ENCODE assay signal across 8 cellular contexts in genomic region chr19:45094158-45094557, GRCh38. TPM values are rescaled to one million over a fixed set of nuclear protein-coding genes. Genes with fewer than 3 reads are reported as not detected.
DNase-seq lines count a peak whose midpoint lies in the region; ATAC-seq lines count a peak whose summit lies in the region.

No MANE protein-coding gene starts in this region.

- peaks cover 29% of the 10 kb centered on the region for H3K36me3 Mint-ChIP-seq in activated CD4-positive, alpha-beta T cell treated with anti-CD3 and anti-CD28 coated beads, Interleukin-2, amount 10 ng/mL, durations not matched to agents 7 days and 5 days (ENCODE audit: low read depth)
- H3K36me3 Mint-ChIP-seq in activated CD8-positive, alpha-beta T cell treated with anti-CD3 and anti-CD28 coated beads, Interleukin-2, amount 10 ng/mL, durations not matched to agents 7 days and 5 days (ENCODE audit: low read depth) = peaks cover 42% of the 10 kb centered on the region
- peaks cover 4 to 5% (median 5%) of the 10 kb centered on the region in 3 donors for H3K36me3 Mint-ChIP-seq in immature natural killer cell

- no peaks in the 10 kb centered on the region for H3K27me3 Mint-ChIP-seq in activated CD4-positive, alpha-beta T cell treated with anti-CD3 and anti-CD28 coated beads, Interleukin-2, amount 10 ng/mL, durations not matched to agents 7 days and 5 days
- no peaks in the 10 kb centered on the region for H3K27me3 Mint-ChIP-seq in activated CD8-positive, alpha-beta T cell treated with anti-CD3 and anti-CD28 coated beads, Interleukin-2, amount 10 ng/mL, durations not matched to agents 7 days and 5 days (ENCODE audit: low read depth)
- H3K27me3 Mint-ChIP-seq in immature natural killer cell (ENCODE audit: low read depth in 3 of 3) = peaks cover 8 to 16% (median 12%) of the 10 kb centered on the region in 3 donors

- H3K4me3 Mint-ChIP-seq in activated CD4-positive, alpha-beta T cell treated with anti-CD3 and anti-CD28 coated beads, Interleukin-2, amount 10 ng/mL, durations not matched to agents 7 days and 5 days = peak overlapping the region; percentile 87
- peak overlapping the region; percentile 83 for H3K4me3 Mint-ChIP-seq in activated CD8-positive, alpha-beta T cell treated with anti-CD3 and anti-CD28 coated beads, Interleukin-2, amount 10 ng/mL, durations not matched to agents 7 days and 5 days
- peak overlapping the region; percentile 91 to 98 (median 95) for H3K4me3 Mint-ChIP-seq in immature natural killer cell

- peaks cover 2% of the 10 kb centered on the region for H3K9me3 Mint-ChIP-seq in activated CD4-positive, alpha-beta T cell treated with anti-CD3 and anti-CD28 coated beads, Interleukin-2, amount 10 ng/mL, durations not matched to agents 7 days and 5 days
- H3K9me3 Mint-ChIP-seq in activated CD8-positive, alpha-beta T cell treated with anti-CD3 and anti-CD28 coated beads, Interleukin-2, amount 10 ng/mL, durations not matched to agents 7 days and 5 days (ENCODE audit: insufficient read depth) = no peaks in the 10 kb centered on the region
- H3K9me3 Mint-ChIP-seq in immature natural killer cell = no peaks in the 10 kb centered on the region

- H3K9me3 ChIP-seq in stomach smooth muscle (ENCODE audit: control insufficient read depth in 2 of 2, low read length in 2 of 2) = no peaks in the 10 kb centered on the region

- peak overlapping the region; percentile 73 to 93 for H3K4me3 ChIP-seq in stomach smooth muscle (ENCODE audit: low read length in 2 of 2)

- no peak overlapping the region for H3K27ac ChIP-seq in stomach smooth muscle (ENCODE audit: low read length)

- peak overlapping the region in 1 of 2 donors; percentile 72 for H3K9ac ChIP-seq in stomach smooth muscle (ENCODE audit: low read length in 2 of 2)

- peaks cover 72% of the 10 kb centered on the region for H3K4me1 Mint-ChIP-seq in activated CD4-positive, alpha-beta T cell treated with anti-CD3 and anti-CD28 coated beads, Interleukin-2, amount 10 ng/mL, durations not matched to agents 7 days and 5 days
- peaks cover 70% of the 10 kb centered on the region for H3K4me1 Mint-ChIP-seq in activated CD8-positive, alpha-beta T cell treated with anti-CD3 and anti-CD28 coated beads, Interleukin-2, amount 10 ng/mL, durations not matched to agents 7 days and 5 days (ENCODE audit: low read depth)
- peaks cover 77 to 78% of the 10 kb centered on the region in 2 donors for H3K4me1 Mint-ChIP-seq in immature natural killer cell

- POLR2A ChIA-PET in activated CD4-positive, alpha-beta T cell treated with anti-CD3 and anti-CD28 coated beads, Interleukin-2, amount 10 ng/mL, durations not matched to agents 7 days and 5 days (lab: Charles Lee) = no interaction called here
- POLR2A ChIA-PET in activated CD8-positive, alpha-beta T cell treated with anti-CD3 and anti-CD28 coated beads, Interleukin-2, amount 10 ng/mL, durations not matched to agents 7 days and 5 days (lab: Charles Lee) = no interaction called here

- CTCF ChIA-PET in activated CD4-positive, alpha-beta T cell treated with anti-CD3 and anti-CD28 coated beads, Interleukin-2, amount 10 ng/mL, durations not matched to agents 7 days and 5 days (lab: Charles Lee) = no interaction called here
- CTCF ChIA-PET in activated CD8-positive, alpha-beta T cell treated with anti-CD3 and anti-CD28 coated beads, Interleukin-2, amount 10 ng/mL, durations not matched to agents 7 days and 5 days (lab: Charles Lee) = interaction anchor here (1.1 kb wide), 1 partner anchor 14 kb away, joined by 3 read pairs; no protein-coding TSS in a partner anchor

- no peak for DNase-seq in activated CD4-positive, alpha-beta T cell treated with anti-CD3 and anti-CD28 coated beads, Interleukin-2, amount 10 ng/mL, durations not matched to agents 7 days and 5 days
- DNase-seq in activated CD4-positive, alpha-beta T cell treated with anti-CD3 and anti-CD28 coated beads, Interleukin-2, amount 50 U/mL, for 1 hour = no peak
- DNase-seq in activated CD8-positive, alpha-beta T cell treated with anti-CD3 and anti-CD28 coated beads, Interleukin-2, amount 10 ng/mL, durations not matched to agents 7 days and 5 days = no peak
- DNase-seq in immature natural killer cell = no peak
- no peak for DNase-seq in germinal center (ENCODE audit: low spot score)
- DNase-seq in NCI-H2227 treated with DMSO at 0.1 percent for 48 hours (lab: John Stamatoyannopoulos, UW) = no peak

- peaks cover 63% of the 10 kb centered on the region for H3K4me1 ChIP-seq in stomach smooth muscle (ENCODE audit: control insufficient read depth, insufficient read depth, low read length)

- no peaks in the 10 kb centered on the region for H3K27me3 ChIP-seq in stomach smooth muscle (ENCODE audit: control insufficient read depth in 1 of 2, insufficient read depth in 2 of 2, low read length in 2 of 2)

- H3K36me3 ChIP-seq in stomach smooth muscle (ENCODE audit: control insufficient read depth in 2 of 2, insufficient read depth in 2 of 2, low read length in 2 of 2) = peaks cover 2 to 3% of the 10 kb centered on the region in 2 donors

- peak overlapping the region; percentile 54 for H3K27ac Mint-ChIP-seq in activated CD4-positive, alpha-beta T cell treated with anti-CD3 and anti-CD28 coated beads, Interleukin-2, amount 10 ng/mL, durations not matched to agents 7 days and 5 days
- H3K27ac Mint-ChIP-seq in activated CD8-positive, alpha-beta T cell treated with anti-CD3 and anti-CD28 coated beads, Interleukin-2, amount 10 ng/mL, durations not matched to agents 7 days and 5 days = peak overlapping the region; percentile 60
- peak overlapping the region; percentile 68 to 91 (median 82) for H3K27ac Mint-ChIP-seq in immature natural killer cell

- no peak for ATAC-seq in activated CD8-positive, alpha-beta T cell treated with anti-CD3 and anti-CD28 coated beads, Interleukin-2, amount 10 ng/mL, durations not matched to agents 7 days and 5 days
- ATAC-seq in activated CD4-positive, CD25-positive, alpha-beta regulatory T cell treated with anti-CD3 and anti-CD28 coated beads, Interleukin-2, amount 50 U/mL, for 24 hours = no peak

RNA-seq across cellular contexts. Expression of gene PPP1R37, which starts 1.2 kb away (rescaled TPM):
- 10 to 100 TPM; 21.1 to 21.7 TPM for total RNA-seq in activated CD4-positive, alpha-beta T cell treated with anti-CD3 and anti-CD28 coated beads, Interleukin-2, amount 10 ng/mL, durations not matched to agents 7 days and 5 days
- total RNA-seq in activated CD8-positive, alpha-beta T cell treated with anti-CD3 and anti-CD28 coated beads, Interleukin-2, amount 10 ng/mL, durations not matched to agents 7 days and 5 days = 10 to 100 TPM; 28.3 to 29.2 TPM
- 1 to 10 TPM in 1 of 3 donors, under 1 TPM in 1, not detected in 1; 0.37 to 1.1 TPM for polyA plus RNA-seq in immature natural killer cell

RNA-seq across cellular contexts. Expression of gene GEMIN7, which starts 15.1 kb away (rescaled TPM):
- 10 to 100 TPM; 27.1 to 30.0 TPM for total RNA-seq in activated CD4-positive, alpha-beta T cell treated with anti-CD3 and anti-CD28 coated beads, Interleukin-2, amount 10 ng/mL, durations not matched to agents 7 days and 5 days
- 10 to 100 TPM; 30.2 to 31.7 TPM for total RNA-seq in activated CD8-positive, alpha-beta T cell treated with anti-CD3 and anti-CD28 coated beads, Interleukin-2, amount 10 ng/mL, durations not matched to agents 7 days and 5 days
- polyA plus RNA-seq in immature natural killer cell = 100 to 1,000 TPM; 120 to 130 (median 123) TPM

RNA-seq across cellular contexts. Expression of gene ZNF296, which starts 17.9 kb away (rescaled TPM):
- 1 to 10 TPM; 4.0 to 4.1 TPM for total RNA-seq in activated CD4-positive, alpha-beta T cell treated with anti-CD3 and anti-CD28 coated beads, Interleukin-2, amount 10 ng/mL, durations not matched to agents 7 days and 5 days
- 1 to 10 TPM; 6.2 to 6.3 TPM for total RNA-seq in activated CD8-positive, alpha-beta T cell treated with anti-CD3 and anti-CD28 coated beads, Interleukin-2, amount 10 ng/mL, durations not matched to agents 7 days and 5 days
- 10 to 100 TPM in 2 of 3 donors, 1 to 10 TPM in 1; 4.0 to 25.6 (median 12.4) TPM for polyA plus RNA-seq in immature natural killer cell

RNA-seq across cellular contexts. Expression of gene CLASRP, which starts 55.3 kb away (rescaled TPM):
- total RNA-seq in activated CD4-positive, alpha-beta T cell treated with anti-CD3 and anti-CD28 coated beads, Interleukin-2, amount 10 ng/mL, durations not matched to agents 7 days and 5 days = 100 to 1,000 TPM; 101 to 109 TPM
- 10 to 100 TPM; 82.5 to 94.5 TPM for total RNA-seq in activated CD8-positive, alpha-beta T cell treated with anti-CD3 and anti-CD28 coated beads, Interleukin-2, amount 10 ng/mL, durations not matched to agents 7 days and 5 days
- polyA plus RNA-seq in immature natural killer cell = 1 to 10 TPM; 2.7 to 9.0 (median 2.9) TPM
